2 cellular contexts compared by ENCODE assay signal in genomic region chr10:131478398-131478989, GRCh38.
A peak's percentile ranks its signal among the peaks of the same experiment; 100 is the strongest.
TF ChIP-seq lines count a peak whose summit lies in the region.

No MANE protein-coding gene starts in this region.

TF ChIP-seq in liver, 16 proteins besides CTCF, POLR2A, EP300 and RAD21 (continued from another document):
- TF ChIP-seq ZBTB33 (IDR thresholded peaks at IDR 0.05) (no peak), FOXA2 (IDR thresholded peaks at IDR 0.05) (no peak), HNF4G (IDR thresholded peaks at IDR 0.05) (peak; percentile 32), RXRA (IDR thresholded peaks at IDR 0.05) (peak in 1 of 2 donors; percentile 68), YY1 (IDR thresholded peaks at IDR 0.05) (no peak), FOXA1 (IDR thresholded peaks at IDR 0.05) (no peak), JUND (IDR thresholded peaks at IDR 0.05) (no peak), TAF1 (conservative IDR thresholded peaks at IDR 0.05) (no peak)
TF ChIP-seq in liver: peak in this region for 3.

TF ChIP-seq in HepG2, 621 proteins besides CTCF, POLR2A, EP300 and RAD21 (continued from another document):
- TF ChIP-seq GPBP1L1 (CRISPR knock-in tag; IDR thresholded peaks at IDR 0.05) (no peak), ZNF3 (CRISPR knock-in tag; IDR thresholded peaks at IDR 0.05) (no peak), ETV5 (CRISPR knock-in tag; IDR thresholded peaks at IDR 0.05; ENCODE audit: borderline replicate concordance) (no peak), ZNF816 (CRISPR knock-in tag; IDR thresholded peaks at IDR 0.05; ENCODE audit: borderline replicate concordance) (no peak), ZGPAT (CRISPR knock-in tag; IDR thresholded peaks at IDR 0.05) (no peak), TGIF2 (CRISPR knock-in tag; IDR thresholded peaks at IDR 0.05) (no peak), ZNF234 (CRISPR knock-in tag; conservative IDR thresholded peaks at IDR 0.05) (no peak), ZSCAN5A (CRISPR knock-in tag; IDR thresholded peaks at IDR 0.05; ENCODE audit: borderline replicate concordance) (no peak), HOXA9 (CRISPR knock-in tag; IDR thresholded peaks at IDR 0.05; ENCODE audit: borderline replicate concordance) (no peak), TCF12 (IDR thresholded peaks at IDR 0.05) (no peak), TCF12 (CRISPR knock-in tag; IDR thresholded peaks at IDR 0.05) (no peak), ZKSCAN8 (CRISPR knock-in tag; IDR thresholded peaks at IDR 0.05; ENCODE audit: borderline replicate concordance) (no peak)
